9 cellular contexts compared by ENCODE assay signal in genomic region chr2:219548990-219549389, GRCh38. TPM values are rescaled to one million over a fixed set of nuclear protein-coding genes. Genes with fewer than 3 reads are reported as not detected.
"Had no signal": no experiment of that assay in that cellular context is flagged by ENCODE, and none has a peak within 500 bp of the region (broad histone marks: within the 10 kb centered on the region; RNA-seq: fewer than 3 reads in every experiment).

No MANE protein-coding gene starts in this region.

- FAIRE-seq: G401.6, GM12878, GM12891, GM12892, GM18507, GM19239 had no signal

- H3K4me3 ChIP-seq: GM12878 had no signal

- DNase-seq: GDM1, GF-D8 had no signal

RNA-seq across cellular contexts. Expression of gene INHA, which starts 23.1 kb away (rescaled TPM):
- total RNA-seq: GM12878 had no signal
- polyA plus RNA-seq: GM12878 had no signal

RNA-seq across cellular contexts. Expression of gene ASIC4, which starts 34.7 kb away (rescaled TPM):
- total RNA-seq: G401, GM12878 had no signal
